In the genomic region with DNA sequence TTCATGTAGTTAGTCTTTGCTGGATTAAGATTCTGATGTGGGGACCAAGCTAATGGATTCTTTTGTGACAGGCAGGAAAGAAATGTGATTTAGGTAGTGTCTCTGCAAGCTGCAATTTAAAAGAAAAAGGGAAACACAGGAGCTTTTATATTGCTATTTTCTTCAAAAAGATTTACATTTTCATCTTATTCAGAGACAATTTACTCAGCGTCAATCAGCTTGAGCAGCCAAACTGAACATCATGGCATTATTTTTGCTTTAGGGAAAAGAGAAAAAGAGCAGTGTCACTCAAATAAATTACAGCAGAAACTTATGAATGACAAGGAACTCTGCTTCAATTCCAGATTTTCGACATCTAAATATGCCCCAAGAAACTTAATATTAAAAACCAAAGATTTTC, we compare ENCODE assay signal across 5 cellular contexts.
"Had no signal": no experiment of that assay in that cellular context is flagged by ENCODE, and none has a peak within 500 bp of the region (broad histone marks: within the 10 kb centered on the region; RNA-seq: fewer than 3 reads in every experiment).

No MANE protein-coding gene starts in this region.

- H3K4me3 ChIP-seq: GM23338, K562 had no signal

- H3K4me2 ChIP-seq: GM23338 had no signal

- H3K4me3 Mint-ChIP-seq: GM23338, H9 had no signal

- DNase-seq: H9, HCEC 1CT, IMR-90 had no signal

- H2AFZ ChIP-seq: GM23338 had no signal

- H3K27ac Mint-ChIP-seq: GM23338 had no signal

- ATAC-seq: GM23338, K562 had no signal
